Comparison of ENCODE assay signal across 8 cellular contexts in genomic region chr17:1203111-1203966, GRCh38. TPM values are rescaled to one million over a fixed set of nuclear protein-coding genes. Genes with fewer than 3 reads are reported as not detected.
DNase-seq lines count a peak whose midpoint lies in the region; ATAC-seq and TF ChIP-seq lines count a peak whose summit lies in the region.

No MANE protein-coding gene starts in this region.

- 9 to 10% methylated on average over 57 to 69 of the region's 91 CpGs for WGBS in mesodermal cell (ENCODE audit: insufficient coverage in 2 of 2), 2 experiments

- H3K27ac ChIP-seq in mesodermal cell (ENCODE audit: low read depth, low read length, severe bottlenecking): peak overlapping the region; percentile 29

- DNase-seq in AG04449 (ENCODE audit: low read depth, low spot score): no peak
- peak; percentile 63 for DNase-seq in HPDE6-E6E7 (ENCODE audit: extremely low spot score)
- DNase-seq in activated CD4-positive, alpha-beta T cell treated with anti-CD3 and anti-CD28 coated beads, Interleukin-2, amount 50 U/mL, for 1 hour: peak; percentile 51
- DNase-seq in stimulated activated naive CD4-positive, alpha-beta T cell (lab: John Stamatoyannopoulos, UW): peak in 5 of 6 experiments; percentile 30 to 62 (median 50)
- no peak for DNase-seq in AML-193 (lab: John Stamatoyannopoulos, UW)

- H3K4me1 ChIP-seq in endocrine pancreas (ENCODE audit: control insufficient read depth, insufficient read depth, low read length): no peaks in the 10 kb centered on the region
- no peaks in the 10 kb centered on the region for H3K4me1 ChIP-seq in mesodermal cell (ENCODE audit: control insufficient read depth, insufficient read depth, low read length, poor library complexity, severe bottlenecking)

- H3K4me3 ChIP-seq in AG04449 (ENCODE audit: low read depth, low read length) (peak overlapping the region; percentile 62), endocrine pancreas (ENCODE audit: control insufficient read depth, insufficient read depth, low read length) (no peak overlapping the region), mesodermal cell (ENCODE audit: extremely low read depth, insufficient read depth, low read length, poor library complexity, severe bottlenecking) (peak overlapping the region; percentile 48)

- CTCF ChIA-PET in AG04449 (lab: Yijun Ruan, JAX): interaction anchor here (1.0 to 4.2 kb wide), 4 partner anchors 16 to 81 kb away, joined by 3 to 36 read pairs (median 8); no protein-coding TSS in a partner anchor

- H3K9me3 ChIP-seq in endocrine pancreas (ENCODE audit: control insufficient read depth, low read length) (no peaks in the 10 kb centered on the region), mesodermal cell (ENCODE audit: control insufficient read depth, low read length) (no peaks in the 10 kb centered on the region)

- ATAC-seq in HG03097 (IDR thresholded peaks at IDR 0.05; ENCODE audit: low FRiP score, unreplicated experiment): no peak

- no peaks in the 10 kb centered on the region for H3K27me3 ChIP-seq in endocrine pancreas (ENCODE audit: control insufficient read depth, insufficient read depth, low read length)

- no peaks in the 10 kb centered on the region for H3K36me3 ChIP-seq in endocrine pancreas (ENCODE audit: control insufficient read depth, insufficient read depth, low read length)
- H3K36me3 ChIP-seq in mesodermal cell (ENCODE audit: control insufficient read depth, insufficient read depth, low read length): no peaks in the 10 kb centered on the region

- H3K9ac ChIP-seq in endocrine pancreas (ENCODE audit: control insufficient read depth, insufficient read depth, low read length): peak overlapping the region; percentile 38

- TF ChIP-seq CTCF in AG04449 (IDR thresholded peaks at IDR 0.05; ENCODE audit: insufficient read depth, low read length, missing control alignments): no peak

- POLR2A ChIA-PET in AG04449 (lab: Yijun Ruan, JAX): no interaction called here

RNA-seq across cellular contexts. Expression of gene ABR, which starts 23.6 kb away (rescaled TPM):
- polyA plus RNA-seq in mesodermal cell (2013, experiment 1 of 2): 49.5 TPM
- polyA plus RNA-seq in mesodermal cell (2013, experiment 2 of 2): 41.5 TPM

Comparison
In these comparisons a context has a peak if more than half of its experiments do, and no peak if none do; other contexts are left out.
1. DNase-seq: peak in HPDE6-E6E7 (single experiment), activated CD4-positive, alpha-beta T cell treated with anti-CD3 and anti-CD28 coated beads, Interleukin-2, amount 50 U/mL, for 1 hour (single experiment) and stimulated activated naive CD4-positive, alpha-beta T cell (5 of 6); none in AG04449 (single experiment) and AML-193 (0 of 2).